In genomic region chr1:243107171-243107570, GRCh38 we compare ENCODE assay signal across 6 cellular contexts.
DNase-seq lines count a peak whose midpoint lies in the region; ATAC-seq, FAIRE-seq and TF ChIP-seq lines count a peak whose summit lies in the region.
"Not testable (repeated sequence)": the region's sequence is repeated elsewhere in the genome, so short reads cannot be mapped to it uniquely, and the experiment has no call there.

No MANE protein-coding gene starts in this region.

- not testable (repeated sequence) for H3K27me3 ChIP-seq in ACC112 (ENCODE audit: insufficient read depth, low read length); HepG2 (ENCODE audit: control insufficient read depth in 1 of 2, insufficient read depth in 2 of 2, low read length in 2 of 2); osteoblast (ENCODE audit: insufficient read depth, low read length)

- not testable (repeated sequence) for H3K27ac ChIP-seq in ACC112 (ENCODE audit: low read depth, low read length); HepG2 (ENCODE audit: extremely low read length, insufficient read depth, low read length); osteoblast (ENCODE audit: low read depth, low read length)

- H3K27ac Mint-ChIP-seq in activated CD4-positive, alpha-beta T cell treated with anti-CD3 and anti-CD28 coated beads, Interleukin-2, amount 10 ng/mL, durations not matched to agents 24 days and 14 days, result not testable (repeated sequence)

- not testable (repeated sequence) for TF ChIP-seq RAD21 in HepG2 (CRISPR knock-in tag; IDR thresholded peaks at IDR 0.05)

- not testable (repeated sequence) for H4K20me1 ChIP-seq in HepG2 (ENCODE audit: insufficient read depth, low read length); osteoblast (ENCODE audit: insufficient read depth, low read length)

- not testable (repeated sequence) for ATAC-seq in HepG2

- not testable (repeated sequence) for H3K79me2 ChIP-seq in ACC112 (ENCODE audit: control insufficient read depth, insufficient read depth, low read length, unreplicated experiment); HepG2 (ENCODE audit: insufficient read depth, low read length); osteoblast (ENCODE audit: insufficient read depth, low read length)

- intact Hi-C loops in activated CD4-positive, alpha-beta T cell treated with anti-CD3 and anti-CD28 coated beads, Interleukin-2, amount 10 ng/mL, durations not matched to agents 24 days and 14 days (cut with micrococcal nuclease); HepG2 (cut with micrococcal nuclease; ENCODE audit: unreplicated experiment): not testable (repeated sequence)

- not testable (repeated sequence) for H3K27me3 Mint-ChIP-seq in activated CD4-positive, alpha-beta T cell treated with anti-CD3 and anti-CD28 coated beads, Interleukin-2, amount 10 ng/mL, durations not matched to agents 24 days and 14 days

- H3K4me2 ChIP-seq in HepG2 (ENCODE audit: low read depth, low read length), result not testable (repeated sequence)
- H3K4me2 ChIP-seq in osteoblast (ENCODE audit: insufficient read depth, low read length), result peak overlapping the region; percentile 2

- not testable (repeated sequence) for BruUV-seq in HepG2 (replicated peaks; lab: Mats Ljungman, UMichigan)

- not testable (repeated sequence) for H3K4me1 ChIP-seq in ACC112 (ENCODE audit: control insufficient read depth, insufficient read depth, low read length, unreplicated experiment); HepG2 (ENCODE audit: insufficient read depth, low read length); osteoblast (ENCODE audit: insufficient read depth, low read length)

- H3K9ac ChIP-seq in HepG2 (ENCODE audit: insufficient read depth, low read depth, low read length), result not testable (repeated sequence)

- TF ChIP-seq CTCF in fibroblast of mammary gland (conservative IDR thresholded peaks at IDR 0.05; ENCODE audit: control insufficient read depth, insufficient read depth, low read depth, low read length); HepG2 (CRISPR knock-in tag; IDR thresholded peaks at IDR 0.05); osteoblast (IDR thresholded peaks at IDR 0.05; ENCODE audit: extremely low read depth, low read depth, low read length): not testable (repeated sequence)

- H3K4me1 Mint-ChIP-seq in activated CD4-positive, alpha-beta T cell treated with anti-CD3 and anti-CD28 coated beads, Interleukin-2, amount 10 ng/mL, durations not matched to agents 24 days and 14 days, result not testable (repeated sequence)

- DNase-seq in activated CD4-positive, alpha-beta T cell treated with anti-CD3 and anti-CD28 coated beads, Interleukin-2, amount 10 ng/mL, durations not matched to agents 24 days and 14 days, result peak; percentile 44
- peak; percentile 31 for DNase-seq in fibroblast of mammary gland (ENCODE audit: low read depth)
- DNase-seq in HepG2 (ENCODE audit: low spot score), result not testable (repeated sequence)
- peak; percentile 17 for DNase-seq in osteoblast (ENCODE audit: insufficient read length, low spot score, missing footprints)
- DNase-seq in stromal cell of bone marrow (ENCODE audit: low read depth), result peak; percentile 23

- in situ Hi-C loops in HepG2 (cut with HindIII; ENCODE audit: extremely low pct_ligation_motif_present, low pct_unique_long_range_greater_than_20kb), result not testable (repeated sequence)

- H3K4me3 Mint-ChIP-seq in activated CD4-positive, alpha-beta T cell treated with anti-CD3 and anti-CD28 coated beads, Interleukin-2, amount 10 ng/mL, durations not matched to agents 24 days and 14 days, result not testable (repeated sequence)

- TF ChIP-seq EP300 in HepG2 (IDR thresholded peaks at IDR 0.05; ENCODE audit: low read depth in 2 of 2, low read length in 2 of 2); HepG2 (CRISPR knock-in tag; IDR thresholded peaks at IDR 0.05; ENCODE audit: borderline replicate concordance): not testable (repeated sequence)

- not testable (repeated sequence) for FAIRE-seq in HepG2 (lab: Jason Lieb, UNC)

- CTCF ChIA-PET in HepG2 (lab: Yijun Ruan, JAX; ENCODE audit: low intra/inter-chr PET ratio, low total read pairs), result not testable (repeated sequence)

- not testable (repeated sequence) for TF ChIP-seq POLR2A in HepG2 (IDR thresholded peaks at IDR 0.05; ENCODE audit: insufficient read depth in 1 of 2, low read depth in 2 of 2, low read length in 2 of 2)

- H3K4me3 ChIP-seq in ACC112 (ENCODE audit: low read depth, low read length); fibroblast of mammary gland (ENCODE audit: control insufficient read depth, low read depth, low read length); HepG2 (replicated peaks in 1 of 3; ENCODE audit: insufficient read depth in 1 of 3, low read depth in 2 of 3, low read length in 3 of 3); osteoblast (ENCODE audit: insufficient read depth, low read length): not testable (repeated sequence)

- POLR2A ChIA-PET in HepG2 (lab: Yijun Ruan, JAX), result not testable (repeated sequence)

- H3K36me3 ChIP-seq in ACC112 (ENCODE audit: insufficient read depth, low read length); HepG2 (replicated peaks in 1 of 2; ENCODE audit: control insufficient read depth in 1 of 2, insufficient read depth in 2 of 2, low read length in 2 of 2); osteoblast (ENCODE audit: insufficient read depth, low read length): not testable (repeated sequence)

- H2AFZ ChIP-seq in ACC112 (ENCODE audit: low read length, unreplicated experiment), result peak overlapping the region; percentile 14
- not testable (repeated sequence) for H2AFZ ChIP-seq in HepG2 (ENCODE audit: low read length); osteoblast (ENCODE audit: low read length)

- WGBS in HepG2 (ENCODE audit: low lambda C conversion rate), result 49% methylated on average over 12 of the region's 12 CpGs

- H3K9me3 Mint-ChIP-seq in activated CD4-positive, alpha-beta T cell treated with anti-CD3 and anti-CD28 coated beads, Interleukin-2, amount 10 ng/mL, durations not matched to agents 24 days and 14 days, result not testable (repeated sequence)

- not testable (repeated sequence) for H3K9me3 ChIP-seq in HepG2 (ENCODE audit: low read length); osteoblast (ENCODE audit: low read depth, low read length)

- H3K36me3 Mint-ChIP-seq in activated CD4-positive, alpha-beta T cell treated with anti-CD3 and anti-CD28 coated beads, Interleukin-2, amount 10 ng/mL, durations not matched to agents 24 days and 14 days (ENCODE audit: low read depth), result not testable (repeated sequence)

TF ChIP-seq in HepG2, 621 proteins besides CTCF, POLR2A, EP300 and RAD21:
- TF ChIP-seq MAFF (IDR thresholded peaks at IDR 0.05; ENCODE audit: low read depth, low read length) (peak; percentile 65), MAFK (conservative IDR thresholded peaks at IDR 0.05 in 1 of 2, IDR thresholded peaks at IDR 0.05 in 1 of 2; ENCODE audit: low read length in 2 of 2) (peak; percentile 40 to 81; a peak in 3 of 4 replicates)
